Comparison of ENCODE assay signal across 22 cellular contexts in genomic region chr2:191557841-191558240, GRCh38.
"Had no signal": no experiment of that assay in that cellular context is flagged by ENCODE, and none has a peak within 500 bp of the region (broad histone marks: within the 10 kb centered on the region; RNA-seq: fewer than 3 reads in every experiment).

No MANE protein-coding gene starts in this region.

- H3K9me3 Mint-ChIP-seq: endodermal cell; nephron; stimulated activated memory B cell treated with anti-CD40 and anti-IgM and Interleukin-4, amounts not matched to agents 10 μg/mL and 1 μg/mL and 100 μg/mL, for 72 hours; T-cell; T-helper 2 cell treated with Interferon-gamma antibody and Interleukin-4, amounts not matched to agents 5 μg/mL and 100 μg/mL, for 36 hours had no signal

- H2AFZ ChIP-seq: parathyroid adenoma had no signal

- H3K4me1 ChIP-seq: gastrocnemius medialis had no signal

- H3K9me3 ChIP-seq: esophagus squamous epithelium, gastrocnemius medialis, upper lobe of right lung had no signal

- H3K27me3 ChIP-seq: cardiac muscle cell, gastrocnemius medialis, upper lobe of right lung had no signal

- H3K4me3 ChIP-seq: cardiac muscle cell, esophagus squamous epithelium, gastrocnemius medialis, upper lobe of right lung had no signal

- DNase-seq: activated CD4-positive, alpha-beta T cell treated with anti-CD3 and anti-CD28 coated beads for 1 hour; activated CD4-positive, alpha-beta T cell treated with anti-CD3 and anti-CD28 coated beads, Interleukin-2, amount 50 U/mL, for 4 hours; activated T-cell treated with anti-CD3 and anti-CD28 coated beads for 4 hours; amygdala; cortex of kidney; endodermal cell; esophagus squamous epithelium; gastrocnemius medialis; head of caudate nucleus; left cardiac atrium; midbrain; right cardiac atrium; stimulated activated CD4-positive, alpha-beta T cell treated with anti-CD3 and anti-CD28 coated beads, Interleukin-1b, Interleukin-23, amount 100 ng/mL, for 48 hours; T-cell; upper lobe of right lung; WERI-Rb-1 had no signal

- H3K36me3 Mint-ChIP-seq: activated naive CD8-positive, alpha-beta T cell; stimulated activated memory B cell treated with anti-CD40 and anti-IgM and Interleukin-4, amounts not matched to agents 10 μg/mL and 1 μg/mL and 100 μg/mL, for 72 hours; T-cell had no signal

- ATAC-seq: gastrocnemius medialis; left cardiac atrium; right cardiac atrium; stimulated activated memory B cell treated with anti-CD40 and anti-IgM and Interleukin-4, amounts not matched to agents 10 μg/mL and 1 μg/mL and 100 μg/mL, for 72 hours; T-cell; upper lobe of right lung had no signal

- H3K27ac ChIP-seq: cardiac muscle cell, esophagus squamous epithelium, gastrocnemius medialis, parathyroid adenoma, upper lobe of right lung, WERI-Rb-1 had no signal

- H3K4me3 Mint-ChIP-seq: activated naive CD8-positive, alpha-beta T cell; endodermal cell; nephron; stimulated activated memory B cell treated with anti-CD40 and anti-IgM and Interleukin-4, amounts not matched to agents 10 μg/mL and 1 μg/mL and 100 μg/mL, for 72 hours; T-cell; T-helper 2 cell treated with Interferon-gamma antibody and Interleukin-4, amounts not matched to agents 5 μg/mL and 100 μg/mL, for 36 hours had no signal

- H3K79me2 ChIP-seq: parathyroid adenoma had no signal

- H3K27ac Mint-ChIP-seq: activated naive CD8-positive, alpha-beta T cell; endodermal cell; nephron; stimulated activated memory B cell treated with anti-CD40 and anti-IgM and Interleukin-4, amounts not matched to agents 10 μg/mL and 1 μg/mL and 100 μg/mL, for 72 hours; T-cell; T-helper 2 cell treated with Interferon-gamma antibody and Interleukin-4, amounts not matched to agents 5 μg/mL and 100 μg/mL, for 36 hours had no signal

- H3K36me3 ChIP-seq: cardiac muscle cell, esophagus squamous epithelium, gastrocnemius medialis, upper lobe of right lung, WERI-Rb-1 had no signal
